In genomic region chr20:39433461-39433860, GRCh38 we compare ENCODE assay signal across 20 cellular contexts.
"Had no signal": no experiment of that assay in that cellular context is flagged by ENCODE, and none has a peak within 500 bp of the region (broad histone marks: within the 10 kb centered on the region; RNA-seq: fewer than 3 reads in every experiment).

No MANE protein-coding gene starts in this region.

- DNase-seq: IMR-90, Karpas-422, KG1, MM.1S, NCI-H1092 treated with DMSO at 0.1 percent for 48 hours, NCI-H1436, NCI-H187, NCI-H2029, NCI-H2081 treated with DMSO at 0.1 percent for 48 hours, NCI-H2171, NCI-H226, NCI-H446, NCI-H510A, NCI-H524 treated with DMSO at 0.1 percent for 48 hours, NCI-H69, NCI-H774, RPMI8226, SHP77, SK-N-SH had no signal

- H3K9me2 ChIP-seq: SK-N-SH had no signal

- ATAC-seq: HepG2 had no signal

- H3K9me3 ChIP-seq: SK-N-SH had no signal

- H3K4me2 ChIP-seq: SK-N-SH had no signal
